1 cellular context compared by ENCODE assay signal in the genomic region with DNA sequence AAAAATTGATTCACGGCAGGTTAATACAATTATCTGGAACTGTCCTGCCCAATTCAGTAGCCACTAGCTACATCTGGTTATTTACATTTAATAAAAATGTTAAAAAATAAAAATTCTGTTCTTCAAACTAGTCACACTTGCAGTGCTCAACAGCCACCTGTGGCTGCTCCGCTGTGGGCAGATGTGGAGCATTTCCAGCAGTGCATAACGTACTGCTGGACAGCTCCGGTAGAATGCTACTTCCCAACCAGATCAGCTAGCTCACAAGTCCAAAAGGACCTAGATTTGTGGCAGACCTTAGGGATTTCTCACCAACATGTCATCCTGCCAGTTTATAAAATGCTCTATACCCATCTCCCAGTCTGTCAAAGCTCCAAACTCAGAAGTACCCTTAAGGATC.
TF ChIP-seq lines count a peak whose summit lies in the region.

No MANE protein-coding gene starts in this region.

TF ChIP-seq in A549, 52 proteins besides CTCF, POLR2A, EP300 and RAD21:
- TF ChIP-seq, protein P1, sequence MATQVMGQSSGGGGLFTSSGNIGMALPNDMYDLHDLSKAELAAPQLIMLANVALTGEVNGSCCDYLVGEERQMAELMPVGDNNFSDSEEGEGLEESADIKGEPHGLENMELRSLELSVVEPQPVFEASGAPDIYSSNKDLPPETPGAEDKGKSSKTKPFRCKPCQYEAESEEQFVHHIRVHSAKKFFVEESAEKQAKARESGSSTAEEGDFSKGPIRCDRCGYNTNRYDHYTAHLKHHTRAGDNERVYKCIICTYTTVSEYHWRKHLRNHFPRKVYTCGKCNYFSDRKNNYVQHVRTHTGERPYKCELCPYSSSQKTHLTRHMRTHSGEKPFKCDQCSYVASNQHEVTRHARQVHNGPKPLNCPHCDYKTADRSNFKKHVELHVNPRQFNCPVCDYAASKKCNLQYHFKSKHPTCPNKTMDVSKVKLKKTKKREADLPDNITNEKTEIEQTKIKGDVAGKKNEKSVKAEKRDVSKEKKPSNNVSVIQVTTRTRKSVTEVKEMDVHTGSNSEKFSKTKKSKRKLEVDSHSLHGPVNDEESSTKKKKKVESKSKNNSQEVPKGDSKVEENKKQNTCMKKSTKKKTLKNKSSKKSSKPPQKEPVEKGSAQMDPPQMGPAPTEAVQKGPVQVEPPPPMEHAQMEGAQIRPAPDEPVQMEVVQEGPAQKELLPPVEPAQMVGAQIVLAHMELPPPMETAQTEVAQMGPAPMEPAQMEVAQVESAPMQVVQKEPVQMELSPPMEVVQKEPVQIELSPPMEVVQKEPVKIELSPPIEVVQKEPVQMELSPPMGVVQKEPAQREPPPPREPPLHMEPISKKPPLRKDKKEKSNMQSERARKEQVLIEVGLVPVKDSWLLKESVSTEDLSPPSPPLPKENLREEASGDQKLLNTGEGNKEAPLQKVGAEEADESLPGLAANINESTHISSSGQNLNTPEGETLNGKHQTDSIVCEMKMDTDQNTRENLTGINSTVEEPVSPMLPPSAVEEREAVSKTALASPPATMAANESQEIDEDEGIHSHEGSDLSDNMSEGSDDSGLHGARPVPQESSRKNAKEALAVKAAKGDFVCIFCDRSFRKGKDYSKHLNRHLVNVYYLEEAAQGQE (IDR thresholded peaks at IDR 0.05), result peak; percentile 32; the same call in 1 of the 2 replicates
- no peak for TF ChIP-seq HEYL (CRISPR knock-in tag; IDR thresholded peaks at IDR 0.05)
